10 cellular contexts compared by ENCODE assay signal in the genomic region with DNA sequence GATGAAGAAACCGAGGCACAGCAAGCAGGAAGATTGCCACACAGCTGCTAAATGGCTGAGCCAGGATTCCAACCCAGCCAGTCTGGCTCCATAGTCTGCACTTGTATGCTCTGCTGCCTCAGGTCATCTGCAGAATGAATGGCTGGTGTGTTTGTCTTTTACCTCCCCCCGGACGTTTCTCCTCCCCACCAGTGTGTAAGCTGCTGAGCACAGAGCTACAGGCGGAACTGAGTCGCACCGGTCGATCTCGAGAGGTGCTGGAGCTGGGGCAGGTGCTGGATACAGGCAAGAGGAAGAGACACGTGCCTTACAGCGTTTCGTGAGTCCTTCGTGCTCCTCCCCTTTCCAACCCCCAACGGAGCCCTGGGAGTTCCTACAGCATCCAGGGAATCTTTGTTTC. TPM values are rescaled to one million over a fixed set of nuclear protein-coding genes. Genes with fewer than 3 reads are reported as not detected.
DNase-seq lines count a peak whose midpoint lies in the region; FAIRE-seq and TF ChIP-seq lines count a peak whose summit lies in the region.
"Had no signal": no experiment of that assay in that cellular context is flagged by ENCODE, and none has a peak within 500 bp of the region (broad histone marks: within the 10 kb centered on the region; RNA-seq: fewer than 3 reads in every experiment).

No MANE protein-coding gene starts in this region.

- CTCF ChIA-PET in activated naive CD4-positive, alpha-beta T cell treated with anti-CD3 and anti-CD28 coated beads for 36 hours (lab: Charles Lee) = interaction anchor here (2.0 to 2.5 kb wide), 2 partner anchors 9 to 11 kb away, joined by 7 read pairs; no protein-coding TSS in a partner anchor

- intact Hi-C loops in activated naive CD4-positive, alpha-beta T cell treated with anti-CD3 and anti-CD28 coated beads for 36 hours (cut with micrococcal nuclease) = no loop called here

- FAIRE-seq in GM19239 (lab: Jason Lieb, UNC) = no peak
- FAIRE-seq: GM18507 had no signal

- no peak overlapping the region for H3K27ac Mint-ChIP-seq in activated naive CD4-positive, alpha-beta T cell treated with anti-CD3 and anti-CD28 coated beads for 36 hours

- no peak for TF ChIP-seq CTCF in VCaP (conservative IDR thresholded peaks at IDR 0.05)

- DNase-seq in COLO668 (lab: John Stamatoyannopoulos, UW; ENCODE audit: unreplicated experiment) = peak; percentile 93
- DNase-seq in NCI-H1436 treated with DMSO at 0.1 percent for 48 hours (lab: John Stamatoyannopoulos, UW) = peak; percentile 40
- no peak for DNase-seq in GM19239 (ENCODE audit: insufficient read length, low spot score)
- no peak for DNase-seq in activated naive CD4-positive, alpha-beta T cell treated with anti-CD3 and anti-CD28 coated beads for 36 hours
- DNase-seq in dedifferentiated amniotic fluid mesenchymal stem cell (ENCODE audit: extremely low spot score) = no peak
- DNase-seq: T-helper 2 cell, upper lobe of left lung had no signal

- no peaks in the 10 kb centered on the region for H3K9me3 Mint-ChIP-seq in activated naive CD4-positive, alpha-beta T cell treated with anti-CD3 and anti-CD28 coated beads for 36 hours

- H3K4me1 Mint-ChIP-seq in activated naive CD4-positive, alpha-beta T cell treated with anti-CD3 and anti-CD28 coated beads for 36 hours (ENCODE audit: low read depth) = peaks cover 32% of the 10 kb centered on the region

- 0 out of 2 replicates have a peak overlapping the region, but pooled peaks have one; percentile 20 for H3K27ac ChIP-seq in VCaP
- H3K27ac ChIP-seq: coronary artery, upper lobe of left lung had no signal

- no peaks in the 10 kb centered on the region for H3K27me3 Mint-ChIP-seq in activated naive CD4-positive, alpha-beta T cell treated with anti-CD3 and anti-CD28 coated beads for 36 hours (ENCODE audit: low read depth)

- peaks cover 13% of the 10 kb centered on the region for H3K36me3 Mint-ChIP-seq in activated naive CD4-positive, alpha-beta T cell treated with anti-CD3 and anti-CD28 coated beads for 36 hours (ENCODE audit: low read depth)

- H3K4me3 Mint-ChIP-seq in activated naive CD4-positive, alpha-beta T cell treated with anti-CD3 and anti-CD28 coated beads for 36 hours = no peak overlapping the region

RNA-seq across cellular contexts. Expression of gene CNPY4, which starts 2.6 kb away (rescaled TPM):
- total RNA-seq in activated naive CD4-positive, alpha-beta T cell treated with anti-CD3 and anti-CD28 coated beads for 36 hours = 1 to 10 TPM; 7.2 to 8.7 TPM

RNA-seq across cellular contexts. Expression of gene TAF6, which starts 2.9 kb away (rescaled TPM):
- total RNA-seq in activated naive CD4-positive, alpha-beta T cell treated with anti-CD3 and anti-CD28 coated beads for 36 hours = 10 to 100 TPM; 48.9 to 53.5 TPM

RNA-seq across cellular contexts. Expression of gene MBLAC1, which starts 4.7 kb away (rescaled TPM):
- total RNA-seq in activated naive CD4-positive, alpha-beta T cell treated with anti-CD3 and anti-CD28 coated beads for 36 hours = 1 to 10 TPM; 2.3 to 2.9 TPM

RNA-seq across cellular contexts. Expression of gene AP4M1, which starts 20.6 kb away (rescaled TPM):
- total RNA-seq in activated naive CD4-positive, alpha-beta T cell treated with anti-CD3 and anti-CD28 coated beads for 36 hours = 10 to 100 TPM; 12.6 to 12.7 TPM

RNA-seq across cellular contexts. Expression of gene MCM7, which starts 20.9 kb away (rescaled TPM):
- total RNA-seq in activated naive CD4-positive, alpha-beta T cell treated with anti-CD3 and anti-CD28 coated beads for 36 hours = 100 to 1,000 TPM; 390 to 395 TPM

Comparison
In these comparisons a context has a peak if more than half of its experiments do, and no peak if none do; other contexts are left out.
1. DNase-seq: peak in COLO668 (single experiment) and NCI-H1436 treated with DMSO at 0.1 percent for 48 hours (single experiment); none in GM19239 (single experiment), activated naive CD4-positive, alpha-beta T cell treated with anti-CD3 and anti-CD28 coated beads for 36 hours (single experiment) and dedifferentiated amniotic fluid mesenchymal stem cell (single experiment).